Comparison of ENCODE assay signal across 8 cellular contexts in the genomic region with DNA sequence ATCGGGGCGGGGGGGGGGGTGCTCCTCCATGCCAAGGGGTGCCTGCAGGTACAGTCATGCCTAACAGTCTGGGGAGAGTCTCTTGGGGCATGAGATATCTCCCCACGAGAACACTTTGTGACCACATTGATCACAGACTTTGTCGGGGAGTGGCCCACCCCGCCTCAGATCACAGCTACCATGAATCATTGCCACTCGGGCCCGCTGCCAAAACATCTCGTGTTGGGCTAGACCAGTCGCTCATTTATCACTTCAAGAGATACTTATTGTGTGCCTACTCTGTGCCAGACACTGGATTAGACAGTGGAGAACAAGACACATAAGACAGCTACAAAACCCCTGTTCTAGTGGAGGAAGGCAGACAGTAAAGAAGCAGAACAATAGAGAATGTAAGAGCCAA.
A peak's percentile ranks its signal among the peaks of the same experiment; 100 is the strongest.
DNase-seq lines count a peak whose midpoint lies in the region; ATAC-seq and TF ChIP-seq lines count a peak whose summit lies in the region.

No MANE protein-coding gene starts in this region.

- H3K4me1 ChIP-seq in BE2C (no peaks in the 10 kb centered on the region; the same call in 1 of the 2 replicates), osteoblast (ENCODE audit: insufficient read depth, low read length) (peaks cover 7% of the 10 kb centered on the region), SJCRH30 (no peaks in the 10 kb centered on the region)
- H3K4me1 ChIP-seq in CD8-positive, alpha-beta memory T cell (ENCODE audit: insufficient read depth, low read length): no peaks in the 10 kb centered on the region

- H3K4me3 ChIP-seq in BE2C (ENCODE audit: low read depth, low read length): no peak overlapping the region
- no peak overlapping the region for H3K4me3 ChIP-seq in astrocyte of the spinal cord (ENCODE audit: low read depth, low read length)
- H3K4me3 ChIP-seq in osteoblast (ENCODE audit: insufficient read depth, low read length): no peak overlapping the region
- no peak overlapping the region for H3K4me3 ChIP-seq in CD8-positive, alpha-beta memory T cell (ENCODE audit: low read length)
- no peak overlapping the region for H3K4me3 ChIP-seq in SJCRH30

- DNase-seq in BE2C (peak; percentile 39), NCI-H345 treated with DMSO at 0.1 percent for 48 hours (lab: John Stamatoyannopoulos, UW; ENCODE audit: unreplicated experiment) (peak; percentile 50), astrocyte of the spinal cord (ENCODE audit: low read depth, low spot score) (peak; percentile 48), osteoblast (ENCODE audit: insufficient read length, low spot score, missing footprints) (peak; percentile 83), SJCRH30 (no peak), NCI-H748 treated with DMSO at 0.1 percent for 48 hours (lab: John Stamatoyannopoulos, UW) (no peak)
- no peak for DNase-seq in CD8-positive, alpha-beta memory T cell

- CTCF ChIA-PET in CD8-positive, alpha-beta memory T cell (lab: Charles Lee): no interaction called here

- peak overlapping the region in 1 of 8 donors; percentile 32 for H3K27ac Mint-ChIP-seq in CD8-positive, alpha-beta memory T cell

- no peak overlapping the region for H3K27ac ChIP-seq in osteoblast (ENCODE audit: low read depth, low read length)
- H3K27ac ChIP-seq in CD8-positive, alpha-beta memory T cell (ENCODE audit: low read depth, low read length): no peak overlapping the region
- H3K27ac ChIP-seq in SJCRH30: no peak overlapping the region

- H3K27me3 ChIP-seq in BE2C (no peaks in the 10 kb centered on the region), osteoblast (ENCODE audit: insufficient read depth, low read length) (no peaks in the 10 kb centered on the region), SJCRH30 (no peaks in the 10 kb centered on the region)
- H3K27me3 ChIP-seq in CD8-positive, alpha-beta memory T cell (ENCODE audit: insufficient read depth, low read length, poor library complexity, severe bottlenecking): no peaks in the 10 kb centered on the region

- POLR2A ChIA-PET in CD8-positive, alpha-beta memory T cell (lab: Charles Lee): no interaction called here

- peaks cover 16 to 57% (median 19%) of the 10 kb centered on the region in 3 donors for H3K36me3 Mint-ChIP-seq in CD8-positive, alpha-beta memory T cell

- no peaks in the 10 kb centered on the region for H3K79me2 ChIP-seq in osteoblast (ENCODE audit: insufficient read depth, low read length)

- no peak overlapping the region for H3K4me2 ChIP-seq in osteoblast (ENCODE audit: insufficient read depth, low read length)

- no peaks in the 10 kb centered on the region for H3K36me3 ChIP-seq in BE2C
- H3K36me3 ChIP-seq in osteoblast (ENCODE audit: insufficient read depth, low read length): peaks cover 5% of the 10 kb centered on the region
- no peaks in the 10 kb centered on the region for H3K36me3 ChIP-seq in CD8-positive, alpha-beta memory T cell (ENCODE audit: insufficient read depth, low read length)
- no peaks in the 10 kb centered on the region for H3K36me3 ChIP-seq in SJCRH30

- ATAC-seq in GM18517 (IDR thresholded peaks at IDR 0.05; ENCODE audit: unreplicated experiment): no peak

- H3K9me3 ChIP-seq in BE2C: no peaks in the 10 kb centered on the region
- no peaks in the 10 kb centered on the region for H3K9me3 ChIP-seq in osteoblast (ENCODE audit: low read depth, low read length)
- no peaks in the 10 kb centered on the region for H3K9me3 ChIP-seq in CD8-positive, alpha-beta memory T cell (ENCODE audit: low read length)
- no peaks in the 10 kb centered on the region for H3K9me3 ChIP-seq in SJCRH30 (replicated peaks)

- TF ChIP-seq CTCF in BE2C (IDR thresholded peaks at IDR 0.05; ENCODE audit: low read depth, low read length) (no peak), astrocyte of the spinal cord (IDR thresholded peaks at IDR 0.05; ENCODE audit: low read depth, low read length) (no peak), osteoblast (IDR thresholded peaks at IDR 0.05; ENCODE audit: extremely low read depth, low read depth, low read length) (no peak)

- no peaks in the 10 kb centered on the region for H4K20me1 ChIP-seq in osteoblast (ENCODE audit: insufficient read depth, low read length)

- peaks cover 0 to 2% (median 0%) of the 10 kb centered on the region in 3 donors for H3K4me1 Mint-ChIP-seq in CD8-positive, alpha-beta memory T cell

- H2AFZ ChIP-seq in osteoblast (ENCODE audit: low read length): no peak overlapping the region

- no peaks in the 10 kb centered on the region for H3K9me3 Mint-ChIP-seq in CD8-positive, alpha-beta memory T cell

- no peaks in the 10 kb centered on the region for H3K27me3 Mint-ChIP-seq in CD8-positive, alpha-beta memory T cell

- H3K4me3 Mint-ChIP-seq in CD8-positive, alpha-beta memory T cell: no peak overlapping the region

- in situ Hi-C loops in astrocyte of the spinal cord (cut with HindIII; ENCODE audit: low sequenced_read_pairs): no loop called here

Comparison
In these comparisons a context has a peak if more than half of its experiments do, and no peak if none do; other contexts are left out.
1. DNase-seq: peak in BE2C (single experiment), NCI-H345 treated with DMSO at 0.1 percent for 48 hours (single experiment), astrocyte of the spinal cord (single experiment) and osteoblast (single experiment); none in CD8-positive, alpha-beta memory T cell (0 of 5), SJCRH30 (0 of 2) and NCI-H748 treated with DMSO at 0.1 percent for 48 hours (single experiment).